8 cellular contexts compared by ENCODE assay signal in genomic region chr5:138464018-138464387, GRCh38. TPM values are rescaled to one million over a fixed set of nuclear protein-coding genes. Genes with fewer than 3 reads are reported as not detected.
A peak's percentile ranks its signal among the peaks of the same experiment; 100 is the strongest.
DNase-seq lines count a peak whose midpoint lies in the region; TF ChIP-seq lines count a peak whose summit lies in the region.

No MANE protein-coding gene starts in this region.

- peak overlapping the region; percentile 88 for H3K4me3 ChIP-seq in fibroblast of villous mesenchyme (ENCODE audit: low read depth, low read length)
- peak overlapping the region; percentile 90 for H3K4me3 ChIP-seq in neural progenitor cell
- peak overlapping the region; percentile 91 to 98 for H3K4me3 ChIP-seq in stomach smooth muscle (ENCODE audit: low read length in 2 of 2)

- peaks cover 8% of the 10 kb centered on the region for H3K9me3 Mint-ChIP-seq in neural progenitor cell

- no peaks in the 10 kb centered on the region for H3K36me3 ChIP-seq in neural progenitor cell
- peaks cover 0 to 14% of the 10 kb centered on the region in 2 donors for H3K36me3 ChIP-seq in stomach smooth muscle (ENCODE audit: control insufficient read depth in 2 of 2, insufficient read depth in 2 of 2, low read length in 2 of 2)

- peak overlapping the region; percentile 91 for H3K4me3 Mint-ChIP-seq in neural progenitor cell

- peaks cover 30% of the 10 kb centered on the region for H4K20me1 ChIP-seq in neural progenitor cell (ENCODE audit: low read depth)

- H3K27ac Mint-ChIP-seq in neural progenitor cell = no peak overlapping the region

- H3K79me2 ChIP-seq in neural progenitor cell (ENCODE audit: low read depth) = peaks cover 11% of the 10 kb centered on the region

- H3K4me1 ChIP-seq in neural progenitor cell (peaks cover 9% of the 10 kb centered on the region), stomach smooth muscle (ENCODE audit: control insufficient read depth, insufficient read depth, low read length) (peaks cover 41% of the 10 kb centered on the region)

- POLR2A ChIA-PET in RWPE1 (lab: Yijun Ruan, JAX; ENCODE audit: low non-redundant PET) = interaction anchor here (1.9 to 4.0 kb wide), 3 partner anchors 38 to 80 kb away, joined by 6 to 24 read pairs (median 17); partner anchors contain the start of gene ETF1

- TF ChIP-seq CTCF in LNCAP (IDR thresholded peaks at IDR 0.05) = peak; percentile 98
- TF ChIP-seq CTCF in RWPE1 (conservative IDR thresholded peaks at IDR 0.05; ENCODE audit: low read depth) = peak; percentile 99
- peak; percentile 79 for TF ChIP-seq CTCF in fibroblast of villous mesenchyme (IDR thresholded peaks at IDR 0.05; ENCODE audit: insufficient read depth, low read depth, low read length)
- TF ChIP-seq CTCF in neural progenitor cell (IDR thresholded peaks at IDR 0.05) = peak; percentile 76

- H3F3A ChIP-seq in neural progenitor cell (ENCODE audit: low read depth) = peaks cover 29% of the 10 kb centered on the region

- H3K9me3 ChIP-seq in neural progenitor cell (ENCODE audit: low read depth) = no peaks in the 10 kb centered on the region
- no peaks in the 10 kb centered on the region for H3K9me3 ChIP-seq in stomach smooth muscle (ENCODE audit: control insufficient read depth in 2 of 2, low read length in 2 of 2)

- peaks cover 25% of the 10 kb centered on the region for H3K27me3 Mint-ChIP-seq in neural progenitor cell (ENCODE audit: insufficient read depth, low read depth)

- H3K9ac ChIP-seq in neural progenitor cell (peak overlapping the region; percentile 77), stomach smooth muscle (ENCODE audit: low read length in 2 of 2) (peak overlapping the region; percentile 98 to 99)

- peak; percentile 96 for DNase-seq in ELR (ENCODE audit: low read depth)
- peak; percentile 93 for DNase-seq in GOT3 (lab: John Stamatoyannopoulos, UW)
- peak; percentile 98 for DNase-seq in RWPE1 (ENCODE audit: low spot score)
- DNase-seq in activated effector memory CD4-positive, alpha-beta T cell treated with anti-CD3 and anti-CD28 coated beads, Interleukin-2, amount 50 U/mL, for 16 hours = peak; percentile 98
- peak; percentile 97 for DNase-seq in fibroblast of villous mesenchyme (ENCODE audit: low read depth)
- peak; percentile 97 for DNase-seq in neural progenitor cell (ENCODE audit: low spot score)

- peaks cover 22% of the 10 kb centered on the region for H3K36me3 Mint-ChIP-seq in neural progenitor cell

- H3K27me3 ChIP-seq in neural progenitor cell (peaks cover 32% of the 10 kb centered on the region), stomach smooth muscle (ENCODE audit: control insufficient read depth in 1 of 2, insufficient read depth in 2 of 2, low read length in 2 of 2) (no peaks in the 10 kb centered on the region)

- CTCF ChIA-PET in RWPE1 (lab: Yijun Ruan, JAX) = interaction anchor here (0.6 to 4.9 kb wide), 18 partner anchors 9 to 463 kb away, joined by 3 to 58 read pairs (median 4); partner anchors contain the start of gene ETF1

- H2AFZ ChIP-seq in neural progenitor cell (replicated peaks) = no peak overlapping the region

- H3K27ac ChIP-seq in RWPE1 (peak overlapping the region; percentile 97), neural progenitor cell (peak overlapping the region; percentile 96), stomach smooth muscle (ENCODE audit: low read length) (peak overlapping the region; percentile 99)

- H3K4me1 Mint-ChIP-seq in neural progenitor cell = peaks cover 27% of the 10 kb centered on the region

- H3K4me2 ChIP-seq in neural progenitor cell = peak overlapping the region; percentile 92

RNA-seq across cellular contexts. Expression of gene EGR1, which starts 1.3 kb away (rescaled TPM):
- total RNA-seq in fibroblast of villous mesenchyme (3.5 and 6.1 TPM in 2 replicates), neural progenitor cell (ENCODE audit: low replicate concordance) (25.1 and 31.3 TPM in 2 replicates)

RNA-seq across cellular contexts. Expression of gene REEP2, which starts 25.1 kb away (rescaled TPM):
- 13.0 and 16.4 TPM in 2 replicates for total RNA-seq in fibroblast of villous mesenchyme
- total RNA-seq in neural progenitor cell (ENCODE audit: low replicate concordance) = 17.4 and 56.3 TPM in 2 replicates

Comparison
In these comparisons a context has a peak if more than half of its experiments do, and no peak if none do; other contexts are left out.
1. Peak in every context shown above with its lines: DNase-seq, H3K4me3 ChIP-seq and H3K27ac ChIP-seq.